In genomic region chr12:115922952-115923564, GRCh38 we compare ENCODE assay signal across 14 cellular contexts.
DNase-seq lines count a peak whose midpoint lies in the region; ATAC-seq, FAIRE-seq and TF ChIP-seq lines count a peak whose summit lies in the region.
"Had no signal": no experiment of that assay in that cellular context is flagged by ENCODE, and none has a peak within 500 bp of the region (broad histone marks: within the 10 kb centered on the region; RNA-seq: fewer than 3 reads in every experiment).

No MANE protein-coding gene starts in this region.

- no peak overlapping the region for H3K27ac ChIP-seq in DND-41 (ENCODE audit: low read length)
- no peak overlapping the region for H3K27ac ChIP-seq in SK-N-MC
- no peak overlapping the region for H3K27ac ChIP-seq in aorta (ENCODE audit: low read depth in 1 of 2, low read length in 2 of 2)
- H3K27ac ChIP-seq: skin epidermis, suprapubic skin had no signal

- H3K36me3 ChIP-seq in DND-41 (ENCODE audit: insufficient read depth, low read length) = no peaks in the 10 kb centered on the region
- H3K36me3 ChIP-seq in SK-N-MC (ENCODE audit: insufficient read depth, low read length) = no peaks in the 10 kb centered on the region
- no peaks in the 10 kb centered on the region for H3K36me3 ChIP-seq in aorta (ENCODE audit: control insufficient read depth in 1 of 2, insufficient read depth in 2 of 2, low read length in 1 of 2)
- H3K36me3 ChIP-seq: suprapubic skin had no signal

- H3K9me3 Mint-ChIP-seq in glutamatergic neuron (ENCODE audit: unreplicated experiment) = no peaks in the 10 kb centered on the region

- H3K4me3 Mint-ChIP-seq in glutamatergic neuron (ENCODE audit: unreplicated experiment) = no peak overlapping the region
- H3K4me3 Mint-ChIP-seq: activated CD4-positive, alpha-beta T cell treated with anti-CD3 and anti-CD28 coated beads, Interleukin-2, amount 10 ng/mL, durations not matched to agents 24 days and 14 days; central memory CD8-positive, alpha-beta T cell had no signal

- H3K27me3 Mint-ChIP-seq in glutamatergic neuron (ENCODE audit: unreplicated experiment) = peaks cover 3% of the 10 kb centered on the region

- H3K4me3 ChIP-seq in DND-41 (ENCODE audit: low read depth in 1 of 2, low read length in 2 of 2) = no peak overlapping the region
- H3K4me3 ChIP-seq in SK-N-MC = no peak overlapping the region
- no peak overlapping the region for H3K4me3 ChIP-seq in aorta (ENCODE audit: low read length in 2 of 2)
- H3K4me3 ChIP-seq: skin epidermis, suprapubic skin had no signal

- TF ChIP-seq POLR2A in H54 (IDR thresholded peaks at IDR 0.05; ENCODE audit: low read depth, low read length) = no peak

- H3K4me1 ChIP-seq in DND-41 (ENCODE audit: insufficient read depth, low read length) (no peaks in the 10 kb centered on the region), aorta (ENCODE audit: control insufficient read depth in 1 of 2, insufficient read depth in 2 of 2, low read length in 2 of 2) (no peaks in the 10 kb centered on the region)
- H3K4me1 ChIP-seq: suprapubic skin had no signal

- DNase-seq in DND-41 (peak; percentile 17), HT1080 (ENCODE audit: low read depth) (peak; percentile 62), SK-N-MC (ENCODE audit: low read depth, low spot score) (peak; percentile 22), glutamatergic neuron (no peak), H54 (ENCODE audit: insufficient read length, low spot score) (no peak), aorta (no peak), activated gamma-delta T cell treated with Interleukin-2 at 50 U/mL for 16 hours (no peak), NCI-H1048 (lab: John Stamatoyannopoulos, UW) (no peak)
- DNase-seq: activated CD4-positive, alpha-beta T cell treated with anti-CD3 and anti-CD28 coated beads, Interleukin-2, amount 10 ng/mL, durations not matched to agents 24 days and 14 days; NCI-H187 had no signal

- ATAC-seq in DND-41 (ENCODE audit: insufficient read depth, low read depth) = peak; percentile 53; the same call in 2 of the 3 replicates
- no peak for ATAC-seq in aorta (ENCODE audit: low FRiP score)

- intact Hi-C loops in aorta (cut with DNase I) = loop anchor here in 1 of 2 donors (10.0 kb wide), 1 partner anchor 1948 kb away; no protein-coding TSS in a partner anchor

- H2AFZ ChIP-seq in DND-41 (ENCODE audit: low read depth, low read length) = no peak overlapping the region

- no peaks in the 10 kb centered on the region for H4K20me1 ChIP-seq in DND-41 (ENCODE audit: insufficient read depth, low read length)

- H3K36me3 Mint-ChIP-seq in glutamatergic neuron (ENCODE audit: unreplicated experiment) = no peaks in the 10 kb centered on the region

- TF ChIP-seq CTCF in DND-41 (IDR thresholded peaks at IDR 0.05; ENCODE audit: borderline replicate concordance, extremely low read depth, low read length, poor library complexity, severe bottlenecking) (peak; percentile 75), glutamatergic neuron (IDR thresholded peaks at IDR 0.05; ENCODE audit: partially characterized antibody, unreplicated experiment) (peak; percentile 27)

- no peak overlapping the region for H3K4me2 ChIP-seq in DND-41 (ENCODE audit: insufficient read depth, low read length)

- 81 to 82% methylated on average over 8 of the region's 8 CpGs for WGBS in aorta, 2 donors

- H3K9ac ChIP-seq in DND-41 (ENCODE audit: low read depth, low read length) (no peak overlapping the region), SK-N-MC (ENCODE audit: insufficient read length) (no peak overlapping the region)

- no peak for FAIRE-seq in H54 (lab: Jason Lieb, UNC)
- FAIRE-seq: islet of Langerhans had no signal

- H3K79me2 ChIP-seq in DND-41 (ENCODE audit: insufficient read depth, low read length) = no peaks in the 10 kb centered on the region

- no peaks in the 10 kb centered on the region for H3K4me1 Mint-ChIP-seq in glutamatergic neuron (ENCODE audit: low read depth, unreplicated experiment)
- H3K4me1 Mint-ChIP-seq: activated CD4-positive, alpha-beta T cell treated with anti-CD3 and anti-CD28 coated beads, Interleukin-2, amount 10 ng/mL, durations not matched to agents 24 days and 14 days; central memory CD8-positive, alpha-beta T cell had no signal

- H3K9me3 ChIP-seq in DND-41 (ENCODE audit: insufficient read depth, low read length, severe bottlenecking) (peaks cover 4% of the 10 kb centered on the region), SK-N-MC (ENCODE audit: low read depth, low read length) (no peaks in the 10 kb centered on the region; the same call in 1 of the 2 replicates), aorta (ENCODE audit: control insufficient read depth, low read length) (peaks cover 4% of the 10 kb centered on the region)
- H3K9me3 ChIP-seq: suprapubic skin had no signal

- H3K27ac Mint-ChIP-seq in glutamatergic neuron (ENCODE audit: unreplicated experiment) = no peak overlapping the region
- H3K27ac Mint-ChIP-seq: activated CD4-positive, alpha-beta T cell treated with anti-CD3 and anti-CD28 coated beads, Interleukin-2, amount 10 ng/mL, durations not matched to agents 24 days and 14 days had no signal

- H3K27me3 ChIP-seq in DND-41 (ENCODE audit: insufficient read depth, low read length, poor library complexity) (peaks cover 4% of the 10 kb centered on the region), aorta (ENCODE audit: control insufficient read depth in 1 of 2, insufficient read depth in 2 of 2, low read length in 1 of 2) (peaks cover 0 to 1% of the 10 kb centered on the region in 2 donors)

Comparison
In these comparisons a context has a peak if more than half of its experiments do, and no peak if none do; other contexts are left out.
1. DNase-seq: peak in DND-41 (single experiment), HT1080 (single experiment) and SK-N-MC (single experiment); none in glutamatergic neuron (single experiment), H54 (single experiment), aorta (0 of 2), activated gamma-delta T cell treated with Interleukin-2 at 50 U/mL for 16 hours (single experiment) and NCI-H1048 (single experiment).